In genomic region chr11:95789506-95790122, GRCh38 we compare ENCODE assay signal across 1 cellular context.
TF ChIP-seq lines count a peak whose summit lies in the region.

Gene FAM76B, minus strand, starts transcription at chr11:95789782. Its CDS starts 304 bp downstream, at chr11:95789478.

TF ChIP-seq in HepG2, 621 proteins besides CTCF, POLR2A, EP300 and RAD21 (continued from another document and continues in another):
- peak; percentile 68; the same call in 1 of the 2 replicates for TF ChIP-seq ZNF280B (CRISPR knock-in tag; IDR thresholded peaks at IDR 0.05; ENCODE audit: borderline replicate concordance)
- TF ChIP-seq ZNF350 (CRISPR knock-in tag; IDR thresholded peaks at IDR 0.05; ENCODE audit: borderline replicate concordance, low read depth) = no peak; the same call in 1 of the 2 replicates
- peak; percentile 98 for TF ChIP-seq TFDP1 (CRISPR knock-in tag; IDR thresholded peaks at IDR 0.05; ENCODE audit: borderline replicate concordance)
- TF ChIP-seq ZNF777 (CRISPR knock-in tag; IDR thresholded peaks at IDR 0.05) = no peak; the same call in 1 of the 2 replicates
- peak; percentile 92 for TF ChIP-seq ZNF687 (CRISPR knock-in tag; IDR thresholded peaks at IDR 0.05)
- TF ChIP-seq ZNF615 (CRISPR knock-in tag; IDR thresholded peaks at IDR 0.05; ENCODE audit: borderline replicate concordance) = no peak; the same call in 1 of the 2 replicates
- no peak for TF ChIP-seq NBN (conservative IDR thresholded peaks at IDR 0.05)
- TF ChIP-seq ZNF782 (CRISPR knock-in tag; IDR thresholded peaks at IDR 0.05; ENCODE audit: borderline replicate concordance) = no peak
- TF ChIP-seq KLF6 (CRISPR knock-in tag; IDR thresholded peaks at IDR 0.05) = peak; percentile 96
- no peak for TF ChIP-seq ZNF282 (IDR thresholded peaks at IDR 0.05; ENCODE audit: partially characterized antibody)
- TF ChIP-seq, protein P1, sequence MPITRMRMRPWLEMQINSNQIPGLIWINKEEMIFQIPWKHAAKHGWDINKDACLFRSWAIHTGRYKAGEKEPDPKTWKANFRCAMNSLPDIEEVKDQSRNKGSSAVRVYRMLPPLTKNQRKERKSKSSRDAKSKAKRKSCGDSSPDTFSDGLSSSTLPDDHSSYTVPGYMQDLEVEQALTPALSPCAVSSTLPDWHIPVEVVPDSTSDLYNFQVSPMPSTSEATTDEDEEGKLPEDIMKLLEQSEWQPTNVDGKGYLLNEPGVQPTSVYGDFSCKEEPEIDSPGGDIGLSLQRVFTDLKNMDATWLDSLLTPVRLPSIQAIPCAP (CRISPR knock-in tag; IDR thresholded peaks at IDR 0.05; ENCODE audit: low read depth) = no peak
- peak; percentile 86 for TF ChIP-seq ZFP36L1 (CRISPR knock-in tag; IDR thresholded peaks at IDR 0.05)
- peak; percentile 91 for TF ChIP-seq ZNF547 (CRISPR knock-in tag; IDR thresholded peaks at IDR 0.05)
- no peak for TF ChIP-seq RBAK (CRISPR knock-in tag; IDR thresholded peaks at IDR 0.05)
- peak; percentile 31; the same call in 1 of the 2 replicates for TF ChIP-seq KDM5A (IDR thresholded peaks at IDR 0.05; ENCODE audit: borderline replicate concordance, low read length)
- 0 out of 2 replicates have a peak, but pooled peaks have one; percentile 33 for TF ChIP-seq TMF1 (CRISPR knock-in tag; IDR thresholded peaks at IDR 0.05; ENCODE audit: low read depth)
- TF ChIP-seq, protein P2, sequence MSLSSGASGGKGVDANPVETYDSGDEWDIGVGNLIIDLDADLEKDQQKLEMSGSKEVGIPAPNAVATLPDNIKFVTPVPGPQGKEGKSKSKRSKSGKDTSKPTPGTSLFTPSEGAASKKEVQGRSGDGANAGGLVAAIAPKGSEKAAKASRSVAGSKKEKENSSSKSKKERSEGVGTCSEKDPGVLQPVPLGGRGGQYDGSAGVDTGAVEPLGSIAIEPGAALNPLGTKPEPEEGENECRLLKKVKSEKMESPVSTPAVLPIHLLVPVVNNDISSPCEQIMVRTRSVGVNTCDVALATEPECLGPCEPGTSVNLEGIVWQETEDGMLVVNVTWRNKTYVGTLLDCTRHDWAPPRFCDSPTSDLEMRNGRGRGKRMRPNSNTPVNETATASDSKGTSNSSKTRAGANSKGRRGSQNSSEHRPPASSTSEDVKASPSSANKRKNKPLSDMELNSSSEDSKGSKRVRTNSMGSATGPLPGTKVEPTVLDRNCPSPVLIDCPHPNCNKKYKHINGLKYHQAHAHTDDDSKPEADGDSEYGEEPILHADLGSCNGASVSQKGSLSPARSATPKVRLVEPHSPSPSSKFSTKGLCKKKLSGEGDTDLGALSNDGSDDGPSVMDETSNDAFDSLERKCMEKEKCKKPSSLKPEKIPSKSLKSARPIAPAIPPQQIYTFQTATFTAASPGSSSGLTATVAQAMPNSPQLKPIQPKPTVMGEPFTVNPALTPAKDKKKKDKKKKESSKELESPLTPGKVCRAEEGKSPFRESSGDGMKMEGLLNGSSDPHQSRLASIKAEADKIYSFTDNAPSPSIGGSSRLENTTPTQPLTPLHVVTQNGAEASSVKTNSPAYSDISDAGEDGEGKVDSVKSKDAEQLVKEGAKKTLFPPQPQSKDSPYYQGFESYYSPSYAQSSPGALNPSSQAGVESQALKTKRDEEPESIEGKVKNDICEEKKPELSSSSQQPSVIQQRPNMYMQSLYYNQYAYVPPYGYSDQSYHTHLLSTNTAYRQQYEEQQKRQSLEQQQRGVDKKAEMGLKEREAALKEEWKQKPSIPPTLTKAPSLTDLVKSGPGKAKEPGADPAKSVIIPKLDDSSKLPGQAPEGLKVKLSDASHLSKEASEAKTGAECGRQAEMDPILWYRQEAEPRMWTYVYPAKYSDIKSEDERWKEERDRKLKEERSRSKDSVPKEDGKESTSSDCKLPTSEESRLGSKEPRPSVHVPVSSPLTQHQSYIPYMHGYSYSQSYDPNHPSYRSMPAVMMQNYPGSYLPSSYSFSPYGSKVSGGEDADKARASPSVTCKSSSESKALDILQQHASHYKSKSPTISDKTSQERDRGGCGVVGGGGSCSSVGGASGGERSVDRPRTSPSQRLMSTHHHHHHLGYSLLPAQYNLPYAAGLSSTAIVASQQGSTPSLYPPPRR (CRISPR knock-in tag; IDR thresholded peaks at IDR 0.05; ENCODE audit: borderline replicate concordance) = peak; percentile 37; the same call in 1 of the 2 replicates
- TF ChIP-seq ZBTB34 (CRISPR knock-in tag; IDR thresholded peaks at IDR 0.05) = no peak
- TF ChIP-seq KAT7 (CRISPR knock-in tag; IDR thresholded peaks at IDR 0.05; ENCODE audit: borderline replicate concordance) = peak; percentile 68
- peak; percentile 95; the same call in 1 of the 2 replicates for TF ChIP-seq ZNF878 (CRISPR knock-in tag; IDR thresholded peaks at IDR 0.05)
- no peak for TF ChIP-seq PTBP1 (IDR thresholded peaks at IDR 0.05; ENCODE audit: low read depth, low read length, poor library complexity, severe bottlenecking)
- no peak for TF ChIP-seq NR2F2 (IDR thresholded peaks at IDR 0.05; ENCODE audit: borderline replicate concordance, low read depth)
- peak; percentile 61; the same call in 1 of the 2 replicates for TF ChIP-seq SOX5 (CRISPR knock-in tag; IDR thresholded peaks at IDR 0.05; ENCODE audit: borderline replicate concordance)
- TF ChIP-seq SRY (CRISPR knock-in tag; IDR thresholded peaks at IDR 0.05) = peak; percentile 76; the same call in 1 of the 2 replicates
- 0 out of 2 replicates have a peak, but pooled peaks have one; percentile 50 for TF ChIP-seq ZNF431 (CRISPR knock-in tag; IDR thresholded peaks at IDR 0.05; ENCODE audit: borderline replicate concordance, low read depth)
- peak; percentile 23; the same call in 1 of the 2 replicates for TF ChIP-seq MEIS2 (CRISPR knock-in tag; IDR thresholded peaks at IDR 0.05)
- TF ChIP-seq MAFG (CRISPR knock-in tag; IDR thresholded peaks at IDR 0.05) = no peak
- no peak; the same call in 1 of the 2 replicates for TF ChIP-seq ZNF121 (CRISPR knock-in tag; IDR thresholded peaks at IDR 0.05)
- TF ChIP-seq CENPT (CRISPR knock-in tag; IDR thresholded peaks at IDR 0.05; ENCODE audit: low read depth) = 0 out of 2 replicates have a peak, but pooled peaks have one; percentile 43
- peak; percentile 93 for TF ChIP-seq ELF3 (CRISPR knock-in tag; IDR thresholded peaks at IDR 0.05)
- TF ChIP-seq, protein P3, sequence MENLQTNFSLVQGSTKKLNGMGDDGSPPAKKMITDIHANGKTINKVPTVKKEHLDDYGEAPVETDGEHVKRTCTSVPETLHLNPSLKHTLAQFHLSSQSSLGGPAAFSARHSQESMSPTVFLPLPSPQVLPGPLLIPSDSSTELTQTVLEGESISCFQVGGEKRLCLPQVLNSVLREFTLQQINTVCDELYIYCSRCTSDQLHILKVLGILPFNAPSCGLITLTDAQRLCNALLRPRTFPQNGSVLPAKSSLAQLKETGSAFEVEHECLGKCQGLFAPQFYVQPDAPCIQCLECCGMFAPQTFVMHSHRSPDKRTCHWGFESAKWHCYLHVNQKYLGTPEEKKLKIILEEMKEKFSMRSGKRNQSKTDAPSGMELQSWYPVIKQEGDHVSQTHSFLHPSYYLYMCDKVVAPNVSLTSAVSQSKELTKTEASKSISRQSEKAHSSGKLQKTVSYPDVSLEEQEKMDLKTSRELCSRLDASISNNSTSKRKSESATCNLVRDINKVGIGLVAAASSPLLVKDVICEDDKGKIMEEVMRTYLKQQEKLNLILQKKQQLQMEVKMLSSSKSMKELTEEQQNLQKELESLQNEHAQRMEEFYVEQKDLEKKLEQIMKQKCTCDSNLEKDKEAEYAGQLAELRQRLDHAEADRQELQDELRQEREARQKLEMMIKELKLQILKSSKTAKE (CRISPR knock-in tag; IDR thresholded peaks at IDR 0.05; ENCODE audit: borderline replicate concordance) = peak; percentile 28; the same call in 1 of the 2 replicates
- no peak for TF ChIP-seq ZNF557 (CRISPR knock-in tag; IDR thresholded peaks at IDR 0.05)
- no peak for TF ChIP-seq ZNF33A (CRISPR knock-in tag; IDR thresholded peaks at IDR 0.05; ENCODE audit: borderline replicate concordance)
- TF ChIP-seq, protein P4, sequence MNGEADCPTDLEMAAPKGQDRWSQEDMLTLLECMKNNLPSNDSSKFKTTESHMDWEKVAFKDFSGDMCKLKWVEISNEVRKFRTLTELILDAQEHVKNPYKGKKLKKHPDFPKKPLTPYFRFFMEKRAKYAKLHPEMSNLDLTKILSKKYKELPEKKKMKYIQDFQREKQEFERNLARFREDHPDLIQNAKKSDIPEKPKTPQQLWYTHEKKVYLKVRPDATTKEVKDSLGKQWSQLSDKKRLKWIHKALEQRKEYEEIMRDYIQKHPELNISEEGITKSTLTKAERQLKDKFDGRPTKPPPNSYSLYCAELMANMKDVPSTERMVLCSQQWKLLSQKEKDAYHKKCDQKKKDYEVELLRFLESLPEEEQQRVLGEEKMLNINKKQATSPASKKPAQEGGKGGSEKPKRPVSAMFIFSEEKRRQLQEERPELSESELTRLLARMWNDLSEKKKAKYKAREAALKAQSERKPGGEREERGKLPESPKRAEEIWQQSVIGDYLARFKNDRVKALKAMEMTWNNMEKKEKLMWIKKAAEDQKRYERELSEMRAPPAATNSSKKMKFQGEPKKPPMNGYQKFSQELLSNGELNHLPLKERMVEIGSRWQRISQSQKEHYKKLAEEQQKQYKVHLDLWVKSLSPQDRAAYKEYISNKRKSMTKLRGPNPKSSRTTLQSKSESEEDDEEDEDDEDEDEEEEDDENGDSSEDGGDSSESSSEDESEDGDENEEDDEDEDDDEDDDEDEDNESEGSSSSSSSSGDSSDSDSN (CRISPR knock-in tag; IDR thresholded peaks at IDR 0.05) = peak; percentile 92; the same call in 1 of the 2 replicates
- no peak for TF ChIP-seq ZNF800 (CRISPR knock-in tag; IDR thresholded peaks at IDR 0.05)
- TF ChIP-seq DMAP1 (CRISPR knock-in tag; IDR thresholded peaks at IDR 0.05) = peak; percentile 93
- TF ChIP-seq, protein P5, sequence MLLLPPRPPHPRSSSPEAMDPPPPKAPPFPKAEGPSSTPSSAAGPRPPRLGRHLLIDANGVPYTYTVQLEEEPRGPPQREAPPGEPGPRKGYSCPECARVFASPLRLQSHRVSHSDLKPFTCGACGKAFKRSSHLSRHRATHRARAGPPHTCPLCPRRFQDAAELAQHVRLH (CRISPR knock-in tag; IDR thresholded peaks at IDR 0.05; ENCODE audit: borderline replicate concordance, low read depth) = peak; percentile 96
- TF ChIP-seq SMAD1 (CRISPR knock-in tag; IDR thresholded peaks at IDR 0.05; ENCODE audit: borderline replicate concordance, low read depth) = no peak
